ENCODE assay signal across 8 cellular contexts in the genomic region with DNA sequence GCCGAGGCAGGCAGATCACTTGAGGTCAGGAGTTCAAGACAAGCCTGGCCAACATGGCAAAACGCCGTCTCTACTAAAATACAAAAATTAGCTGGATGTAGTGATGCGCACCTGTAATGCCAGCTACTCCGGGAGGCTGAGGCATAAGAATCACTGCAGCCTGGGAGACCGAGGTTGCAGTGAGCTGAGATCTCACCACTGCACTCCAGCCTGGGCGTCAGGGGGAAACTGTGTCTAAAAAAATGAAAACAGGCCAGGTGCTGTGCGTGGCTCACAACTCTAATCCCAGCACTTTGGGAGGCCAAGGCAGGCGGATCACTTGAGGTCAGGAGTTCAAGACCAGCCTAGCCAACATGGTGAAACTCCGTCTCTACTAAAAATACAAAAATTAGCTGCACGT.
DNase-seq lines count a peak whose midpoint lies in the region; ATAC-seq, FAIRE-seq and TF ChIP-seq lines count a peak whose summit lies in the region.
"Not testable (repeated sequence)": the region's sequence is repeated elsewhere in the genome, so short reads cannot be mapped to it uniquely, and the experiment has no call there.

No MANE protein-coding gene starts in this region.

- not testable (repeated sequence) for FAIRE-seq in A549 (lab: Jason Lieb, UNC); astrocyte (lab: Jason Lieb, UNC); kidney (lab: Jason Lieb, UNC)

- TF ChIP-seq EP300 in A549 (IDR thresholded peaks at IDR 0.05): not testable (repeated sequence)

- peaks cover 12% of the 10 kb centered on the region for H3K4me1 Mint-ChIP-seq in activated T-cell treated with anti-CD3 and anti-CD28 coated beads, Interleukin-2, amount 50 U/mL, for 72 hours (ENCODE audit: low read depth)
- H3K4me1 Mint-ChIP-seq in astrocyte (ENCODE audit: low read depth, unreplicated experiment); effector memory CD8-positive, alpha-beta T cell (ENCODE audit: low read depth in 2 of 2): not testable (repeated sequence)
- peaks cover 47% of the 10 kb centered on the region for H3K4me1 Mint-ChIP-seq in neural crest cell

- H3K27me3 ChIP-seq in IMR-90 (ENCODE audit: control insufficient read depth, insufficient read depth, low read length); astrocyte (ENCODE audit: insufficient read depth, low read length); smooth muscle cell (ENCODE audit: low read depth): not testable (repeated sequence)

- DNase-seq in A549 (ENCODE audit: low read depth in 1 of 2, low spot score in 1 of 2); IMR-90; activated T-cell treated with anti-CD3 and anti-CD28 coated beads, Interleukin-2, amount 50 U/mL, for 72 hours; astrocyte (ENCODE audit: low read depth); effector memory CD8-positive, alpha-beta T cell; neural crest cell (ENCODE audit: low read depth, low spot score); smooth muscle cell (lab: John Stamatoyannopoulos, UW; ENCODE audit: unreplicated experiment): not testable (repeated sequence)
- DNase-seq in kidney: peak; percentile 14

- not testable (repeated sequence) for H3K9me3 ChIP-seq in A549; IMR-90 (ENCODE audit: control insufficient read depth, insufficient read depth, low read length); astrocyte (ENCODE audit: insufficient read depth, low read depth, low read length); kidney (ENCODE audit: control insufficient read depth in 1 of 2, low read length in 2 of 2); smooth muscle cell (replicated peaks; ENCODE audit: low read depth)

- peak overlapping the region; percentile 99; the same call in 1 of the 2 replicates for H3K4ac ChIP-seq in IMR-90 (ENCODE audit: low read depth, low read length)

- peak overlapping the region; percentile 90 to 95; a peak in 3 of 4 replicates for H4K8ac ChIP-seq in IMR-90 (ENCODE audit: low read depth in 2 of 2, low read length in 2 of 2)

- CTCF ChIA-PET in A549 (lab: Yijun Ruan, JAX): interaction anchor here (1.0 to 1.8 kb wide), 5 partner anchors 19 to 193 kb away, joined by 3 to 4 read pairs (median 3); no protein-coding TSS in a partner anchor
- CTCF ChIA-PET in IMR-90 (lab: Yijun Ruan, JAX): not testable (repeated sequence)

- H3K23ac ChIP-seq in IMR-90 (ENCODE audit: low read depth, low read length): not testable (repeated sequence)

- H2BK15ac ChIP-seq in IMR-90 (ENCODE audit: low read depth, low read length): not testable (repeated sequence)

- not testable (repeated sequence) for H2AK5ac ChIP-seq in IMR-90 (ENCODE audit: low read depth, low read length)

- H3K79me2 ChIP-seq in astrocyte (ENCODE audit: insufficient read depth, low read length); smooth muscle cell (ENCODE audit: low read depth): not testable (repeated sequence)

- not testable (repeated sequence) for H3K14ac ChIP-seq in IMR-90 (replicated peaks; ENCODE audit: low read depth, low read length)

- not testable (repeated sequence) for TF ChIP-seq CTCF in A549 (IDR thresholded peaks at IDR 0.05); IMR-90 (conservative IDR thresholded peaks at IDR 0.05; ENCODE audit: low read depth, low read length); astrocyte (IDR thresholded peaks at IDR 0.05; ENCODE audit: insufficient read depth, low read depth, low read length); kidney (IDR thresholded peaks at IDR 0.05; ENCODE audit: borderline replicate concordance, extremely low read depth, insufficient read depth); neural crest cell (conservative IDR thresholded peaks at IDR 0.05); smooth muscle cell (IDR thresholded peaks at IDR 0.05; ENCODE audit: borderline replicate concordance, insufficient read depth, poor library complexity, severe bottlenecking)

- H3K36me3 Mint-ChIP-seq in activated T-cell treated with anti-CD3 and anti-CD28 coated beads, Interleukin-2, amount 50 U/mL, for 72 hours (ENCODE audit: insufficient read depth in 2 of 2); astrocyte (ENCODE audit: low read depth, unreplicated experiment); effector memory CD8-positive, alpha-beta T cell (ENCODE audit: insufficient read depth); neural crest cell (ENCODE audit: low read depth): not testable (repeated sequence)

- TF ChIP-seq RAD21 in A549 (conservative IDR thresholded peaks at IDR 0.05 in 1 of 2, IDR thresholded peaks at IDR 0.05 in 1 of 2); IMR-90 (IDR thresholded peaks at IDR 0.05; ENCODE audit: low read length): not testable (repeated sequence)

- H3K4me1 ChIP-seq in A549: peaks cover 53% of the 10 kb centered on the region
- peaks cover 17% of the 10 kb centered on the region for H3K4me1 ChIP-seq in IMR-90 (ENCODE audit: control insufficient read depth, insufficient read depth, low read length)
- H3K4me1 ChIP-seq in astrocyte (ENCODE audit: insufficient read depth, low read length); smooth muscle cell (ENCODE audit: low read depth): not testable (repeated sequence)
- H3K4me1 ChIP-seq in kidney (ENCODE audit: control insufficient read depth in 1 of 2, insufficient read depth in 1 of 2, low read depth in 1 of 2, low read length in 2 of 2): peaks cover 7 to 16% of the 10 kb centered on the region in 2 donors

- dilution Hi-C loops in IMR-90 (cut with HindIII; ENCODE audit: low sequenced_read_pairs, unreplicated experiment): not testable (repeated sequence)

- intact Hi-C loops in IMR-90 (cut with micrococcal nuclease): loop anchor here (5.0 kb wide), 1 partner anchor 379 kb away; no protein-coding TSS in a partner anchor
- intact Hi-C loops in kidney (cut with DNase I): not testable (repeated sequence)

- BruUV-seq in IMR-90 (replicated peaks; lab: Mats Ljungman, UMichigan): not testable (repeated sequence)

- H2BK20ac ChIP-seq in IMR-90 (ENCODE audit: low read depth, low read length): not testable (repeated sequence)

- POLR2A ChIA-PET in A549 (lab: Yijun Ruan, JAX): interaction anchor here (1.1 to 2.3 kb wide), 3 partner anchors 20 to 377 kb away, joined by 3 to 23 read pairs (median 9); no protein-coding TSS in a partner anchor
- POLR2A ChIA-PET in IMR-90 (lab: Charles Lee; ENCODE audit: unreplicated experiment): not testable (repeated sequence)

- H3K79me1 ChIP-seq in IMR-90 (ENCODE audit: low read depth in 1 of 2, low read length in 2 of 2): not testable (repeated sequence)

- peak overlapping the region; percentile 98 for H3K27ac ChIP-seq in A549
- H3K27ac ChIP-seq in IMR-90 (ENCODE audit: insufficient read depth, low read length); astrocyte (ENCODE audit: low read depth, low read length); kidney (ENCODE audit: low read depth in 2 of 2, low read length in 2 of 2); smooth muscle cell (ENCODE audit: low read depth): not testable (repeated sequence)

- not testable (repeated sequence) for H2BK120ac ChIP-seq in IMR-90 (ENCODE audit: low read depth, low read length)

- peak overlapping the region; percentile 60; the same call in 2 of the 3 replicates for H3K4me3 ChIP-seq in A549
- H3K4me3 ChIP-seq in IMR-90 (ENCODE audit: insufficient read depth, low read depth, low read length); astrocyte (ENCODE audit: insufficient read depth, low read depth, low read length); kidney (ENCODE audit: low read length in 2 of 2); smooth muscle cell: not testable (repeated sequence)

- H2AFZ ChIP-seq in IMR-90 (replicated peaks; ENCODE audit: low read length, poor library complexity); astrocyte (ENCODE audit: low read depth, low read length); smooth muscle cell (ENCODE audit: low read depth): not testable (repeated sequence)

- H3K4me2 ChIP-seq in A549 (peak overlapping the region; percentile 99), astrocyte (ENCODE audit: low read length) (peak overlapping the region; percentile 99), smooth muscle cell (peak overlapping the region; percentile 94)
- H3K4me2 ChIP-seq in IMR-90 (ENCODE audit: low read depth, low read length): not testable (repeated sequence)

- ATAC-seq in A549; IMR-90 (ENCODE audit: low read depth); activated T-cell treated with anti-CD3 and anti-CD28 coated beads, Interleukin-2, amount 50 U/mL, for 72 hours (replicated peaks in 1 of 2); effector memory CD8-positive, alpha-beta T cell (replicated peaks): not testable (repeated sequence)

- H3K27ac Mint-ChIP-seq in activated T-cell treated with anti-CD3 and anti-CD28 coated beads, Interleukin-2, amount 50 U/mL, for 72 hours; neural crest cell (ENCODE audit: unreplicated experiment): not testable (repeated sequence)
- H3K27ac Mint-ChIP-seq in astrocyte (ENCODE audit: unreplicated experiment): peak overlapping the region; percentile 26
- H3K27ac Mint-ChIP-seq in effector memory CD8-positive, alpha-beta T cell: peak overlapping the region in 1 of 2 donors; percentile 87

- H3K9me1 ChIP-seq in IMR-90 (ENCODE audit: insufficient read depth, low read length): not testable (repeated sequence)

- peaks cover 12% of the 10 kb centered on the region for H3F3A ChIP-seq in smooth muscle cell (ENCODE audit: low read depth)

- H4K20me1 ChIP-seq in IMR-90 (ENCODE audit: insufficient read depth, low read length); astrocyte (ENCODE audit: insufficient read depth, low read length); smooth muscle cell (ENCODE audit: low read depth): not testable (repeated sequence)

- H3K18ac ChIP-seq in IMR-90 (ENCODE audit: low read depth, low read length): not testable (repeated sequence)

- H3K9me3 Mint-ChIP-seq in activated T-cell treated with anti-CD3 and anti-CD28 coated beads, Interleukin-2, amount 50 U/mL, for 72 hours; astrocyte (ENCODE audit: unreplicated experiment); effector memory CD8-positive, alpha-beta T cell; neural crest cell: not testable (repeated sequence)

- H3K36me3 ChIP-seq in IMR-90 (ENCODE audit: control insufficient read depth, insufficient read depth, low read length); astrocyte (ENCODE audit: insufficient read depth, low read length); kidney (ENCODE audit: control insufficient read depth in 1 of 2, insufficient read depth in 2 of 2, low read length in 2 of 2); smooth muscle cell (ENCODE audit: low read depth): not testable (repeated sequence)

- H3K9ac ChIP-seq in IMR-90 (ENCODE audit: low read depth, low read length); smooth muscle cell (ENCODE audit: low read depth): not testable (repeated sequence)
- H3K9ac ChIP-seq in astrocyte (ENCODE audit: low read length) (peak overlapping the region; percentile 84), kidney (ENCODE audit: low read length in 2 of 2) (peak overlapping the region in 1 of 2 donors; percentile 81)

- WGBS in A549 (ENCODE audit: missing lambda C conversion rate): 89% methylated on average over 11 of the region's 11 CpGs
- WGBS in IMR-90 (ENCODE audit: extremely low coverage in 2 of 2, insufficient read length in 1 of 2), 2 experiments: 94% methylated on average over 6 of the region's 11 CpGs; no CpG with 5 or more reads in 1 of the 2 experiments
- WGBS in smooth muscle cell (ENCODE audit: low lambda C conversion rate): 90% methylated on average over 11 of the region's 11 CpGs

- H2BK5ac ChIP-seq in IMR-90 (ENCODE audit: low read depth, low read length, poor library complexity, severe bottlenecking): not testable (repeated sequence)

- not testable (repeated sequence) for H2AK9ac ChIP-seq in IMR-90 (replicated peaks; ENCODE audit: low read depth, low read length, poor library complexity)

- H4K5ac ChIP-seq in IMR-90 (ENCODE audit: low read depth, low read length): not testable (repeated sequence)

- H4K91ac ChIP-seq in IMR-90 (ENCODE audit: insufficient read depth, low read depth, low read length): not testable (repeated sequence)

- TF ChIP-seq POLR2A in A549 (IDR thresholded peaks at IDR 0.05; ENCODE audit: low read length); IMR-90 (IDR thresholded peaks at IDR 0.05; ENCODE audit: low read depth, low read length): not testable (repeated sequence)

- peaks cover 31% of the 10 kb centered on the region for H3K27me3 Mint-ChIP-seq in activated T-cell treated with anti-CD3 and anti-CD28 coated beads, Interleukin-2, amount 50 U/mL, for 72 hours (ENCODE audit: low read depth)
- not testable (repeated sequence) for H3K27me3 Mint-ChIP-seq in astrocyte (ENCODE audit: low read depth, unreplicated experiment); neural crest cell (ENCODE audit: low read depth)
- peaks cover 42 to 70% of the 10 kb centered on the region in 2 donors for H3K27me3 Mint-ChIP-seq in effector memory CD8-positive, alpha-beta T cell

- 0 out of 2 replicates have a peak overlapping the region, but pooled peaks have one; percentile 79 for H3K56ac ChIP-seq in IMR-90 (ENCODE audit: extremely low read depth, insufficient read depth, low read length)

- H3K4me3 Mint-ChIP-seq in activated T-cell treated with anti-CD3 and anti-CD28 coated beads, Interleukin-2, amount 50 U/mL, for 72 hours: peak overlapping the region; percentile 76 to 84
- H3K4me3 Mint-ChIP-seq in astrocyte (ENCODE audit: unreplicated experiment): peak overlapping the region; percentile 27
- H3K4me3 Mint-ChIP-seq in effector memory CD8-positive, alpha-beta T cell: peak overlapping the region; percentile 71 to 81
- peak overlapping the region; percentile 83 for H3K4me3 Mint-ChIP-seq in neural crest cell

- in situ Hi-C loops in IMR-90 (cut with MboI; ENCODE audit: low sequenced_read_pairs): not testable (repeated sequence)

Comparison
In these comparisons a context has a peak if more than half of its experiments do, and no peak if none do; other contexts are left out.
1. H3K4me3 Mint-ChIP-seq: peak in every context shown above with its lines; median percentile 83 in neural crest cell; 80 in activated T-cell treated with anti-CD3 and anti-CD28 coated beads, Interleukin-2, amount 50 U/mL, for 72 hours; 76 in effector memory CD8-positive, alpha-beta T cell; 27 in astrocyte.